ENCODE assay signal across 13 cellular contexts in genomic region chr14:68735836-68736235, GRCh38. TPM values are rescaled to one million over a fixed set of nuclear protein-coding genes. Genes with fewer than 3 reads are reported as not detected.
DNase-seq lines count a peak whose midpoint lies in the region; ATAC-seq, FAIRE-seq and TF ChIP-seq lines count a peak whose summit lies in the region.
"Had no signal": no experiment of that assay in that cellular context is flagged by ENCODE, and none has a peak within 500 bp of the region (broad histone marks: within the 10 kb centered on the region; RNA-seq: fewer than 3 reads in every experiment).

No MANE protein-coding gene starts in this region.

- no peak overlapping the region for H3K9ac ChIP-seq in K562 (ENCODE audit: insufficient read depth in 1 of 2, low read depth in 2 of 2, low read length in 2 of 2)

- no peaks in the 10 kb centered on the region for H3K9me1 ChIP-seq in K562 (ENCODE audit: control insufficient read depth, insufficient read depth, low read length)

- BruUV-seq in Caco-2 (replicated peaks; lab: Mats Ljungman, UMichigan): no TSS peak
- BruUV-seq in K562 (replicated peaks; lab: Mats Ljungman, UMichigan): no TSS peak

- H3K27ac ChIP-seq in K562 (ENCODE audit: extremely low read depth, low read depth, low read length): no peak overlapping the region
- peak overlapping the region; percentile 60 for H3K27ac ChIP-seq in lower lobe of right lung
- H3K27ac ChIP-seq in brain microvascular endothelial cell: no peak overlapping the region

- peak overlapping the region; percentile 46 for H3K4me3 Mint-ChIP-seq in Caco-2 (ENCODE audit: unreplicated experiment)
- peak overlapping the region; percentile 0 for H3K4me3 Mint-ChIP-seq in stimulated activated memory B cell treated with anti-CD40 and anti-IgM and Interleukin-4, amounts not matched to agents 10 μg/mL and 1 μg/mL and 100 μg/mL, for 72 hours
- no peak overlapping the region for H3K4me3 Mint-ChIP-seq in WTC11
- H3K4me3 Mint-ChIP-seq: HFFc6 had no signal

- no peak for TF ChIP-seq EP300 in K562 (IDR thresholded peaks at IDR 0.05; ENCODE audit: low read length)

- no peak for FAIRE-seq in K562 (lab: Jason Lieb, UNC)
- FAIRE-seq: keratinocyte had no signal

- H3K27ac Mint-ChIP-seq in Caco-2 (ENCODE audit: unreplicated experiment) (peak overlapping the region; percentile 85), WTC11 (no peak overlapping the region; the same call in 1 of the 2 replicates)
- H3K27ac Mint-ChIP-seq in stimulated activated memory B cell treated with anti-CD40 and anti-IgM and Interleukin-4, amounts not matched to agents 10 μg/mL and 1 μg/mL and 100 μg/mL, for 72 hours: peak overlapping the region; percentile 68
- H3K27ac Mint-ChIP-seq: HFFc6 had no signal

- no peak for TF ChIP-seq POLR2A in K562 (conservative IDR thresholded peaks at IDR 0.05)

- H3K4me2 ChIP-seq in K562 (ENCODE audit: insufficient read depth, low read length): no peak overlapping the region

- H3K4me3 ChIP-seq in Caco-2 (ENCODE audit: low read depth, low read length) (no peak overlapping the region), K562 (no peak overlapping the region), lower lobe of right lung (no peak overlapping the region), brain microvascular endothelial cell (ENCODE audit: low read depth, low read length) (no peak overlapping the region)
- H3K4me3 ChIP-seq: psoas muscle had no signal

- H3K36me3 Mint-ChIP-seq in Caco-2 (ENCODE audit: insufficient read depth, unreplicated experiment) (no peaks in the 10 kb centered on the region), WTC11 (no peaks in the 10 kb centered on the region; the same call in 1 of the 2 replicates)
- H3K36me3 Mint-ChIP-seq in stimulated activated memory B cell treated with anti-CD40 and anti-IgM and Interleukin-4, amounts not matched to agents 10 μg/mL and 1 μg/mL and 100 μg/mL, for 72 hours: no peaks in the 10 kb centered on the region

- ATAC-seq in K562 (no peak), lower lobe of right lung (no peak), WTC11 (no peak)
- ATAC-seq in stimulated activated memory B cell treated with anti-CD40 and anti-IgM and Interleukin-4, amounts not matched to agents 10 μg/mL and 1 μg/mL and 100 μg/mL, for 72 hours: no peak

- CTCF ChIA-PET in Caco-2 (lab: Charles Lee): no interaction called here
- CTCF ChIA-PET in K562 (lab: Yijun Ruan, JAX; ENCODE audit: low intra/inter-chr PET ratio): no interaction called here
- CTCF ChIA-PET in WTC11 (lab: Charles Lee): interaction anchor here (0.6 kb wide), 1 partner anchor 27 kb away, joined by 4 read pairs; no protein-coding TSS in a partner anchor

- H3K4me1 ChIP-seq in Caco-2 (peaks cover 27% of the 10 kb centered on the region), K562 (replicated peaks in 1 of 2; ENCODE audit: control insufficient read depth in 2 of 2, insufficient read depth in 2 of 2, low read length in 2 of 2) (peaks cover 3 to 13% of the 10 kb centered on the region in 2 experiments; a peak in 4 of 5 replicates), lower lobe of right lung (peaks cover 44% of the 10 kb centered on the region)

- peaks cover 27% of the 10 kb centered on the region for H3K4me1 Mint-ChIP-seq in Caco-2 (ENCODE audit: low read depth, unreplicated experiment)
- peaks cover 81% of the 10 kb centered on the region for H3K4me1 Mint-ChIP-seq in stimulated activated memory B cell treated with anti-CD40 and anti-IgM and Interleukin-4, amounts not matched to agents 10 μg/mL and 1 μg/mL and 100 μg/mL, for 72 hours
- peaks cover 28% of the 10 kb centered on the region for H3K4me1 Mint-ChIP-seq in WTC11

- POLR2A ChIA-PET in Caco-2 (lab: Charles Lee): interaction anchor here (0.5 kb wide), 1 partner anchor 57 kb away, joined by 4 read pairs; the partner anchor contains the start of gene ZFP36L1
- POLR2A ChIA-PET in K562 (lab: Yijun Ruan, JAX): interaction anchor here (0.6 to 2.4 kb wide), 2 partner anchors 56 to 1158 kb away, joined by 3 to 4 read pairs; no protein-coding TSS in a partner anchor
- POLR2A ChIA-PET in WTC11 (lab: Charles Lee): interaction anchor here (0.6 kb wide), 1 partner anchor 20 kb away, joined by 3 read pairs; no protein-coding TSS in a partner anchor

- WGBS in K562 (ENCODE audit: insufficient coverage, low coverage, missing lambda C conversion rate): 43% methylated on average over 4 of the region's 4 CpGs

- H3K9me3 ChIP-seq in Caco-2: peaks cover 3% of the 10 kb centered on the region; the same call in 1 of the 2 replicates
- peaks cover 2% of the 10 kb centered on the region for H3K9me3 ChIP-seq in K562 (replicated peaks; ENCODE audit: control insufficient read depth, insufficient read depth, low read depth, low read length)
- no peaks in the 10 kb centered on the region for H3K9me3 ChIP-seq in lower lobe of right lung
- H3K9me3 ChIP-seq: psoas muscle had no signal

- no peaks in the 10 kb centered on the region for H3K9me3 Mint-ChIP-seq in Caco-2 (ENCODE audit: unreplicated experiment)
- H3K9me3 Mint-ChIP-seq in stimulated activated memory B cell treated with anti-CD40 and anti-IgM and Interleukin-4, amounts not matched to agents 10 μg/mL and 1 μg/mL and 100 μg/mL, for 72 hours: no peaks in the 10 kb centered on the region
- H3K9me3 Mint-ChIP-seq in WTC11: peaks cover 7% of the 10 kb centered on the region
- H3K9me3 Mint-ChIP-seq: HFFc6 had no signal

- intact Hi-C loops in Caco-2 (cut with micrococcal nuclease; ENCODE audit: unreplicated experiment) (no loop called here), K562 (cut with micrococcal nuclease) (no loop called here), lower lobe of right lung (cut with DNase I) (no loop called here)

- no peaks in the 10 kb centered on the region for H3K27me3 ChIP-seq in Caco-2 (replicated peaks; ENCODE audit: control insufficient read depth, insufficient read depth, low read length)
- H3K27me3 ChIP-seq in K562 (ENCODE audit: control insufficient read depth in 2 of 2, insufficient read depth in 2 of 2, low read length in 2 of 2): no peaks in the 10 kb centered on the region
- no peaks in the 10 kb centered on the region for H3K27me3 ChIP-seq in lower lobe of right lung (ENCODE audit: low read depth)
- no peaks in the 10 kb centered on the region for H3K27me3 ChIP-seq in brain microvascular endothelial cell (replicated peaks)

- no peak for TF ChIP-seq RAD21 in K562 (CRISPR knock-in tag; conservative IDR thresholded peaks at IDR 0.05 in 1 of 2, IDR thresholded peaks at IDR 0.05 in 1 of 2)

- H3K27me3 Mint-ChIP-seq in Caco-2 (ENCODE audit: insufficient read depth, unreplicated experiment) (no peaks in the 10 kb centered on the region), WTC11 (ENCODE audit: low read depth) (no peaks in the 10 kb centered on the region; the same call in 1 of the 2 replicates)
- H3K27me3 Mint-ChIP-seq in stimulated activated memory B cell treated with anti-CD40 and anti-IgM and Interleukin-4, amounts not matched to agents 10 μg/mL and 1 μg/mL and 100 μg/mL, for 72 hours: no peaks in the 10 kb centered on the region

- in situ Hi-C loops in K562 (cut with MboI) (no loop called here), brain microvascular endothelial cell (cut with HindIII; ENCODE audit: low pct_ligation_motif_present, low sequenced_read_pairs) (no loop called here)

- no peak for TF ChIP-seq CTCF in Caco-2 (IDR thresholded peaks at IDR 0.05; ENCODE audit: insufficient read depth in 1 of 2, low read depth in 1 of 2, low read length in 1 of 2, severe bottlenecking in 1 of 2, unreplicated experiment in 1 of 2)
- TF ChIP-seq CTCF in K562 (IDR thresholded peaks at IDR 0.05 in 2 of 3, conservative IDR thresholded peaks at IDR 0.05 in 1 of 3; ENCODE audit: insufficient read depth in 2 of 3, low read depth in 1 of 3, low read length in 3 of 3): no peak
- TF ChIP-seq CTCF in lower lobe of right lung (IDR thresholded peaks at IDR 0.05): no peak
- TF ChIP-seq CTCF in WTC11 (IDR thresholded peaks at IDR 0.05): no peak
- TF ChIP-seq CTCF in brain microvascular endothelial cell (IDR thresholded peaks at IDR 0.05; ENCODE audit: low read depth, low read length, missing control alignments): no peak

- H3K36me3 ChIP-seq in Caco-2 (ENCODE audit: control insufficient read depth, insufficient read depth, low read length) (no peaks in the 10 kb centered on the region), K562 (ENCODE audit: control insufficient read depth, insufficient read depth, low read length) (no peaks in the 10 kb centered on the region), lower lobe of right lung (no peaks in the 10 kb centered on the region), brain microvascular endothelial cell (replicated peaks) (no peaks in the 10 kb centered on the region)

- DNase-seq in Caco-2: no peak
- no peak for DNase-seq in K562 (ENCODE audit: extremely low read depth in 1 of 4, low spot score in 3 of 4)
- no peak for DNase-seq in lower lobe of right lung
- DNase-seq in NCI-H82 treated with DMSO at 0.1 percent for 48 hours (lab: John Stamatoyannopoulos, UW; ENCODE audit: unreplicated experiment): no peak
- no peak for DNase-seq in WTC11 (ENCODE audit: low spot score)
- DNase-seq in brain microvascular endothelial cell: no peak
- DNase-seq in NK-92 (lab: John Stamatoyannopoulos, UW; ENCODE audit: unreplicated experiment): no peak
- DNase-seq: activated CD4-positive, alpha-beta T cell treated with anti-CD3 and anti-CD28 coated beads, Interleukin-2, amount 50 U/mL, for 4 hours; HFFc6; NCI-H446 treated with DMSO at 0.1 percent for 48 hours; psoas muscle had no signal

- H3K79me2 ChIP-seq in K562 (ENCODE audit: control insufficient read depth, insufficient read depth, low read length): no peaks in the 10 kb centered on the region

- no peaks in the 10 kb centered on the region for H4K20me1 ChIP-seq in K562 (replicated peaks; ENCODE audit: control insufficient read depth, insufficient read depth, low read length)

- peak overlapping the region; percentile 82 for H2AFZ ChIP-seq in K562 (ENCODE audit: low read depth, low read length)

RNA-seq across cellular contexts. Expression of gene ZFP36L1, which starts 57.0 kb away (rescaled TPM):
- total RNA-seq in Caco-2 (2022): 94.8 and 103 TPM in 2 replicates
- total RNA-seq in K562 (2011; cell fraction: chromatin; rRNA removed; ENCODE audit: low replicate concordance): 11.8 and 14.3 TPM in 2 replicates
- 10.0 and 12.0 TPM in 2 replicates for total RNA-seq in K562 (2011; cell fraction: nucleolus; rRNA removed)
- total RNA-seq in K562 (2011; cell fraction: nucleoplasm; rRNA removed): 10.0 and 20.1 TPM in 2 replicates
- 5.3 and 6.2 TPM in 2 replicates for total RNA-seq in K562 (2014; rRNA removed)
- 3.2 and 4.0 TPM in 2 replicates for total RNA-seq in K562 (2014; rRNA removed; fragmentation: Illumina TruSeq; extraction: Trizol)
- 3.7 and 3.8 TPM in 2 replicates for total RNA-seq in K562 (2015; rRNA removed; fragmentation: Illumina TruSeq; extraction: Trizol)
- 26.6 and 27.2 TPM in 2 replicates for total RNA-seq in K562 (2021)
- 3.7 and 6.6 TPM in 2 replicates for polyA plus RNA-seq in K562 (2011; rRNA removed)
- 10.0 and 19.9 TPM in 2 replicates for polyA plus RNA-seq in K562 (2011; cell fraction: cytosol; rRNA removed)
- polyA plus RNA-seq in K562 (2011; cell fraction: nucleus; rRNA removed): 14.4 and 33.2 TPM in 2 replicates
- 9.5 and 18.5 TPM in 2 replicates for polyA plus RNA-seq in K562 (2012)
- polyA plus RNA-seq in K562 (2014; fragmentation: Illumina TruSeq; extraction: Trizol): 13.7 and 15.5 TPM in 2 replicates
- 1 to 10 TPM; 1.3 to 3.2 TPM for polyA plus RNA-seq in K562 (2014; fragmentation: Nextera tagmentation; extraction: Ambion mirVana)
- polyA plus RNA-seq in K562 (2014; rRNA removed): 11.1 and 11.7 TPM in 2 replicates
- polyA minus RNA-seq in K562 (2011; rRNA and poly(A)+ RNA removed): 3.1 TPM in 2 replicates
- polyA minus RNA-seq in K562 (2011; cell fraction: cytosol; rRNA and poly(A)+ RNA removed): 15.1 and 34.9 TPM in 2 replicates
- polyA minus RNA-seq in K562 (2011; cell fraction: nucleus; rRNA and poly(A)+ RNA removed): 9.0 and 10.3 TPM in 2 replicates
- total RNA-seq in lower lobe of right lung: 199 TPM
- 132 to 150 TPM (median 148 TPM) in 3 replicates for total RNA-seq in WTC11 (2021)
